Comparison of ENCODE assay signal across 14 cellular contexts in genomic region chr3:126025862-126026261, GRCh38. TPM values are rescaled to one million over a fixed set of nuclear protein-coding genes. Genes with fewer than 3 reads are reported as not detected.
"Had no signal": no experiment of that assay in that cellular context is flagged by ENCODE, and none has a peak within 500 bp of the region (broad histone marks: within the 10 kb centered on the region; RNA-seq: fewer than 3 reads in every experiment).

No MANE protein-coding gene starts in this region.

- H3K4me3 ChIP-seq: adrenal gland, right lobe of liver, smooth muscle cell, thyroid gland, vagina had no signal

- H3K27me3 ChIP-seq: adrenal gland, right lobe of liver, thyroid gland, vagina had no signal

- ATAC-seq: SK-N-SH treated with all-trans-retinoic acid at 6 μM for 48 hours had no signal

- H3K4me3 Mint-ChIP-seq: activated B cell treated with CpG ODN at 0.5 μM for 24 hours; activated CD4-positive, alpha-beta T cell treated with anti-CD3 and anti-CD28 coated beads, Interleukin-2, amount 10 ng/mL, durations not matched to agents 24 days and 14 days; activated T-cell treated with anti-CD3 and anti-CD28 coated beads, Interleukin-2, amount 50 U/mL, for 24 hours; nephron progenitor cell had no signal

- H3K27ac ChIP-seq: adrenal gland, right lobe of liver, thyroid gland, vagina had no signal

- H3K27ac Mint-ChIP-seq: activated CD4-positive, alpha-beta T cell treated with anti-CD3 and anti-CD28 coated beads, Interleukin-2, amount 10 ng/mL, durations not matched to agents 24 days and 14 days; nephron progenitor cell had no signal

- H3K36me3 ChIP-seq: right lobe of liver had no signal

- DNase-seq: activated B cell treated with CpG ODN at 0.5 μM for 24 hours; activated CD4-positive, alpha-beta T cell treated with anti-CD3 and anti-CD28 coated beads, Interleukin-2, amount 10 ng/mL, durations not matched to agents 24 days and 14 days; activated naive CD4-positive, alpha-beta T cell treated with anti-CD3 and anti-CD28 coated beads, Interleukin-2, amount 50 U/mL, for 16 hours; activated T-cell treated with anti-CD3 and anti-CD28 coated beads, Interleukin-2, amount 50 U/mL, for 24 hours; nephron progenitor cell; right lobe of liver; T-helper 1 cell; thyroid gland had no signal

- H3K27me3 Mint-ChIP-seq: activated B cell treated with CpG ODN at 0.5 μM for 24 hours; activated CD4-positive, alpha-beta T cell treated with anti-CD3 and anti-CD28 coated beads, Interleukin-2, amount 10 ng/mL, durations not matched to agents 24 days and 14 days; activated T-cell treated with anti-CD3 and anti-CD28 coated beads, Interleukin-2, amount 50 U/mL, for 24 hours had no signal

- H3K4me1 ChIP-seq: adrenal gland, right lobe of liver, thyroid gland, vagina had no signal

- H3K9me3 ChIP-seq: right lobe of liver, thyroid gland had no signal

RNA-seq across cellular contexts. Expression of gene ROPN1B, which starts 56.9 kb away (rescaled TPM):
- total RNA-seq: activated B cell treated with CpG ODN at 0.5 μM for 24 hours; activated CD4-positive, alpha-beta T cell treated with anti-CD3 and anti-CD28 coated beads, Interleukin-2, amount 10 ng/mL, durations not matched to agents 24 days and 14 days; lung microvascular endothelial cell; pulmonary artery endothelial cell; smooth muscle cell; vagina had no signal
- polyA plus RNA-seq: smooth muscle cell had no signal
